8 cellular contexts compared by ENCODE assay signal in the genomic region with DNA sequence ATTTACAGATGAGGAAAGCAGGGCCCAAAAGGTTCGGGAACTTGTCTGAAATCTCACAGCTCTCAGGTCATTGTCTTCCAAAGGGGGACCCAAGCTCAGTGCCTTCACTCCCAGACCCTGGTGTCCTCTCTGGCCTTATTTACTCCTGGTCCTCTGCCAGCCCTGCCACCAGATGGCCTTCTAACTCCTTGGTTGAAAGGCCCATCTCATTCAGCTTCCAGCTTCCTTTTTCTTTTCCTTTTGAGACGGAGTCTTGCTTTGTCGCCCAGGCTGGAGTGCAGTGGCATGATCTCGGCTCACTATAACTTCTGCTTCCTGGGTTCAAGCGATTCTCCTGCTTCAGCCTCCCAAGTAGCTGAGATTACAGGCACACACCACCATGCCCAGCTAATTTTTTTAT. TPM values are rescaled to one million over a fixed set of nuclear protein-coding genes. Genes with fewer than 3 reads are reported as not detected.
A peak's percentile ranks its signal among the peaks of the same experiment; 100 is the strongest.
DNase-seq lines count a peak whose midpoint lies in the region; ATAC-seq, FAIRE-seq and TF ChIP-seq lines count a peak whose summit lies in the region.
"Not testable (repeated sequence)": the region's sequence is repeated elsewhere in the genome, so short reads cannot be mapped to it uniquely, and the experiment has no call there.

No MANE protein-coding gene starts in this region.

- FAIRE-seq in D721Med (lab: Jason Lieb, UNC); astrocyte (lab: Jason Lieb, UNC): not testable (repeated sequence)

- H3K9me2 ChIP-seq in PC-3 (replicated peaks; ENCODE audit: low read length) = not testable (repeated sequence)

- H3K27ac Mint-ChIP-seq in astrocyte (ENCODE audit: unreplicated experiment); stimulated activated naive CD8-positive, alpha-beta T cell treated with anti-CD3 and anti-CD28 coated beads, Interleukin-15, amount 100 ng/mL, for 72 hours: not testable (repeated sequence)
- H3K27ac Mint-ChIP-seq in natural killer cell = peak overlapping the region; percentile 38 to 80

- H3K79me2 ChIP-seq in PC-3 (ENCODE audit: low read length) (peaks cover 23% of the 10 kb centered on the region), astrocyte (ENCODE audit: insufficient read depth, low read length) (peaks cover 17% of the 10 kb centered on the region)

- not testable (repeated sequence) for H3K27me3 ChIP-seq in PC-3 (ENCODE audit: low read length); astrocyte (ENCODE audit: insufficient read depth, low read length)

- TF ChIP-seq CTCF in D721Med (IDR thresholded peaks at IDR 0.05; ENCODE audit: insufficient read depth, missing control alignments) = peak; percentile 44
- TF ChIP-seq CTCF in PC-3 (conservative IDR thresholded peaks at IDR 0.05; ENCODE audit: low read depth, low read length) = peak; percentile 52
- TF ChIP-seq CTCF in astrocyte (IDR thresholded peaks at IDR 0.05; ENCODE audit: insufficient read depth, low read depth, low read length) = peak; percentile 28
- peak; percentile 66 for TF ChIP-seq CTCF in natural killer cell (IDR thresholded peaks at IDR 0.05)

- H4K20me1 ChIP-seq in PC-3 (ENCODE audit: low read length); astrocyte (ENCODE audit: insufficient read depth, low read length): not testable (repeated sequence)

- H2AFZ ChIP-seq in PC-3 (ENCODE audit: low read length); astrocyte (ENCODE audit: low read depth, low read length): not testable (repeated sequence)

- not testable (repeated sequence) for H3K4me3 Mint-ChIP-seq in astrocyte (ENCODE audit: unreplicated experiment)
- H3K4me3 Mint-ChIP-seq in natural killer cell = peak overlapping the region; percentile 6
- peak overlapping the region; percentile 11 to 39 for H3K4me3 Mint-ChIP-seq in stimulated activated naive CD8-positive, alpha-beta T cell treated with anti-CD3 and anti-CD28 coated beads, Interleukin-15, amount 100 ng/mL, for 72 hours

- not testable (repeated sequence) for H3K27ac ChIP-seq in PC-3 (ENCODE audit: low read length); astrocyte (ENCODE audit: low read depth, low read length)

- peaks cover 14% of the 10 kb centered on the region for H3K4me1 ChIP-seq in PC-3 (ENCODE audit: insufficient read depth, low read length)
- H3K4me1 ChIP-seq in astrocyte (ENCODE audit: insufficient read depth, low read length) = peaks cover 15% of the 10 kb centered on the region

- not testable (repeated sequence) for H3K9me3 Mint-ChIP-seq in astrocyte (ENCODE audit: unreplicated experiment); natural killer cell; stimulated activated naive CD8-positive, alpha-beta T cell treated with anti-CD3 and anti-CD28 coated beads, Interleukin-15, amount 100 ng/mL, for 72 hours

- H3K4me2 ChIP-seq in PC-3 (ENCODE audit: low read length); astrocyte (ENCODE audit: low read length): not testable (repeated sequence)

- not testable (repeated sequence) for H3K9me3 ChIP-seq in PC-3 (ENCODE audit: low read length); astrocyte (ENCODE audit: insufficient read depth, low read depth, low read length)

- DNase-seq in D721Med (ENCODE audit: insufficient read length, low spot score); astrocyte (ENCODE audit: low read depth): not testable (repeated sequence)
- DNase-seq in HuH-7 (ENCODE audit: low spot score) (peak; percentile 42), PC-3 (peak; percentile 53), glomerular visceral epithelial cell (ENCODE audit: extremely low spot score) (peak; percentile 70), natural killer cell (peak; percentile 57)
- peak; percentile 67 to 70 for DNase-seq in activated CD4-positive, alpha-beta T cell treated with anti-CD3 and anti-CD28 coated beads for 4 hours
- DNase-seq in stimulated activated naive CD8-positive, alpha-beta T cell treated with anti-CD3 and anti-CD28 coated beads, Interleukin-15, amount 100 ng/mL, for 72 hours = peak; percentile 41 to 48

- intact Hi-C loops in PC-3 (cut with micrococcal nuclease) = not testable (repeated sequence)
- intact Hi-C loops in natural killer cell (cut with micrococcal nuclease) = loop anchor here (1.0 kb wide), 1 partner anchor 47 kb away; no protein-coding TSS in a partner anchor

- H3K4me1 Mint-ChIP-seq in astrocyte (ENCODE audit: low read depth, unreplicated experiment) (peaks cover 11% of the 10 kb centered on the region), natural killer cell (peaks cover 28 to 39% of the 10 kb centered on the region in 2 donors)
- peaks cover 55% of the 10 kb centered on the region for H3K4me1 Mint-ChIP-seq in stimulated activated naive CD8-positive, alpha-beta T cell treated with anti-CD3 and anti-CD28 coated beads, Interleukin-15, amount 100 ng/mL, for 72 hours

- H3K36me3 ChIP-seq in PC-3 (ENCODE audit: low read depth, low read length) = peaks cover 21% of the 10 kb centered on the region
- not testable (repeated sequence) for H3K36me3 ChIP-seq in astrocyte (ENCODE audit: insufficient read depth, low read length)

- not testable (repeated sequence) for ATAC-seq in PC-3; stimulated activated naive CD8-positive, alpha-beta T cell treated with anti-CD3 and anti-CD28 coated beads, Interleukin-15, amount 100 ng/mL, for 72 hours
- ATAC-seq in natural killer cell = peak; percentile 40 to 63 (median 41)

- H3K36me3 Mint-ChIP-seq in astrocyte (ENCODE audit: low read depth, unreplicated experiment) = peaks cover 11% of the 10 kb centered on the region
- not testable (repeated sequence) for H3K36me3 Mint-ChIP-seq in natural killer cell

- POLR2A ChIA-PET in PC-3 (lab: Charles Lee; ENCODE audit: unreplicated experiment) = not testable (repeated sequence)

- H3F3A ChIP-seq in PC-3 (ENCODE audit: low read length, unreplicated experiment) = not testable (repeated sequence)

- H3K27me3 Mint-ChIP-seq in astrocyte (ENCODE audit: low read depth, unreplicated experiment); natural killer cell (ENCODE audit: low read depth in 2 of 2); stimulated activated naive CD8-positive, alpha-beta T cell treated with anti-CD3 and anti-CD28 coated beads, Interleukin-15, amount 100 ng/mL, for 72 hours: not testable (repeated sequence)

- BruUV-seq in PC-3 (replicated peaks; lab: Mats Ljungman, UMichigan) = not testable (repeated sequence)

- CTCF ChIA-PET in PC-3 (lab: Charles Lee) = interaction anchor here (0.6 to 2.4 kb wide), 2 partner anchors 46 to 49 kb away, joined by 9 to 37 read pairs; no protein-coding TSS in a partner anchor

- not testable (repeated sequence) for H3K9ac ChIP-seq in PC-3 (ENCODE audit: low read length)
- peak overlapping the region; percentile 33 for H3K9ac ChIP-seq in astrocyte (ENCODE audit: low read length)

- not testable (repeated sequence) for H3K4me3 ChIP-seq in PC-3 (ENCODE audit: low read length); astrocyte (ENCODE audit: insufficient read depth, low read depth, low read length)

RNA-seq across cellular contexts. Expression of a gene that starts 4.0 kb away (rescaled TPM):
- total RNA-seq in PC-3 (2014; rRNA removed) = 38.2 and 46.9 TPM in 2 replicates
- total RNA-seq in astrocyte = 18.8 and 20.4 TPM in 2 replicates
- 10 to 100 TPM in 2 of 3 donors, 1 to 10 TPM in 1; 8.1 to 10.9 (median 10.7) TPM for total RNA-seq in natural killer cell

RNA-seq across cellular contexts. Expression of a gene that starts 5.0 kb away (rescaled TPM):
- total RNA-seq in PC-3 (2014; rRNA removed) = 1.1 and 1.2 TPM in 2 replicates
- total RNA-seq in astrocyte = 2.6 and 3.4 TPM in 2 replicates
- total RNA-seq in natural killer cell = 1 to 10 TPM; 1.0 to 2.5 (median 2.1) TPM

RNA-seq across cellular contexts. Expression of a gene that starts 9.6 kb away (rescaled TPM):
- 410 and 465 TPM in 2 replicates for total RNA-seq in PC-3 (2014; rRNA removed)
- total RNA-seq in astrocyte = 284 and 294 TPM in 2 replicates
- total RNA-seq in natural killer cell = 100 to 1,000 TPM; 506 to 571 (median 534) TPM

RNA-seq across cellular contexts. Expression of a gene that starts 20.7 kb away (rescaled TPM):
- total RNA-seq in PC-3 (2014; rRNA removed) = not detected in 2 replicates
- total RNA-seq in astrocyte = not detected in 2 replicates
- 10 to 100 TPM in 1 of 3 donors, 1 to 10 TPM in 2; 7.6 to 13.1 (median 8.7) TPM for total RNA-seq in natural killer cell

RNA-seq across cellular contexts. Expression of a gene that starts 22.6 kb away (rescaled TPM):
- total RNA-seq in PC-3 (2014; rRNA removed) = not detected in 2 replicates
- not detected in 2 replicates for total RNA-seq in astrocyte
- not detected for total RNA-seq in natural killer cell
